In the genomic region with DNA sequence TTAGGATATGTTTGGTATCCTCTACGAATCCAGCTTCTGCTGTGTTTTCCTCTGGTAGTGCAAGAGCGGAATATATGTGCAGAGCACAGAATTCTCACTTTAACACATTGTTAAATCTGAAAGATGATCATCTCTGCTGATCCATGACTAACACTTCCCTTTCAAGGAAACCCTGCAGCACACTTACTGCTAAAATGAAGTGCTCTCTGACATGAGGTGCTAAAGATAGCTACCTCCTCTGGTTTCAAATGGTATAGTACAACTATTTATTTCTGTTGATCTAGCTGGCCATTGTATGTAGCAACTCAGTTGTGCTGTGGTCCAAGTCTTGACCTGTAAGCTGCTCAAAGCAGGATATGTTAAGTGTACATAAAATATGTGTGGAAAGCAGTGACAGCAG, we compare ENCODE assay signal across 32 cellular contexts.
"Had no signal": no experiment of that assay in that cellular context is flagged by ENCODE, and none has a peak within 500 bp of the region (broad histone marks: within the 10 kb centered on the region; RNA-seq: fewer than 3 reads in every experiment).

No MANE protein-coding gene starts in this region.

- H3K4me1 Mint-ChIP-seq: activated CD4-positive, alpha-beta memory T cell treated with anti-CD3 and anti-CD28 coated beads, Interleukin-2, amount 10 ng/mL, durations not matched to agents 7 days and 5 days; activated naive CD4-positive, alpha-beta T cell treated with anti-CD3 and anti-CD28 coated beads, Interleukin-2, amount 50 U/mL, for 24 hours; brain; WTC11 had no signal

- H3K36me3 Mint-ChIP-seq: activated naive CD4-positive, alpha-beta T cell treated with anti-CD3 and anti-CD28 coated beads, Interleukin-2, amount 50 U/mL, for 24 hours; brain had no signal

- DNase-seq: activated CD4-positive, alpha-beta memory T cell treated with anti-CD3 and anti-CD28 coated beads, Interleukin-2, amount 10 ng/mL, durations not matched to agents 7 days and 5 days; activated CD4-positive, alpha-beta T cell treated with anti-CD3 and anti-CD28 coated beads for 48 hours; activated gamma-delta T cell; activated naive CD4-positive, alpha-beta T cell treated with Interleukin-2 at 50 U/mL for 16 hours; activated T-cell treated with anti-CD3 and anti-CD28 coated beads, Interleukin-2, amount 50 U/mL, for 24 hours; anterior cingulate cortex; cerebellar nuclear complex; cortex of kidney; MM.1S; MV-4-11; NCI-H1092; NCI-H146; NCI-H187; NCI-H2029 treated with DMSO at 0.1 percent for 48 hours; NCI-H2107; NCI-H226; NCI-H446 treated with DMSO at 0.1 percent for 48 hours; NCI-H524; NCI-H69; NCI-H82; PC-3; Peyer's patch; RPMI8226; SHP77 treated with DMSO at 0.1 percent for 48 hours; SK-N-SH had no signal

- H3K9me3 Mint-ChIP-seq: activated CD4-positive, alpha-beta memory T cell treated with anti-CD3 and anti-CD28 coated beads, Interleukin-2, amount 10 ng/mL, durations not matched to agents 7 days and 5 days; activated naive CD4-positive, alpha-beta T cell treated with anti-CD3 and anti-CD28 coated beads, Interleukin-2, amount 50 U/mL, for 24 hours; activated T-cell treated with anti-CD3 and anti-CD28 coated beads, Interleukin-2, amount 50 U/mL, for 24 hours; activated T-helper 2 cell treated with anti-CD3 and anti-CD28 coated beads, Interferon-gamma antibody, Interleukin-2, Interleukin-4, amounts not matched to agents 10 μg/mL and 5 μg/mL and 100 μg/mL, durations not matched to agents 14 hours and 24 hours and 36 hours; T-helper 1 cell treated with Interleukin-12 subunit alpha and Interleukin-12 subunit beta and Interleukin-4 antibody, amounts not matched to agents 30 μg/mL and 1 μg/mL, for 36 hours; T-helper 2 cell treated with Interferon-gamma antibody and Interleukin-4, amounts not matched to agents 5 μg/mL and 100 μg/mL, for 36 hours had no signal

- H3K27ac Mint-ChIP-seq: activated CD4-positive, alpha-beta memory T cell treated with anti-CD3 and anti-CD28 coated beads, Interleukin-2, amount 10 ng/mL, durations not matched to agents 7 days and 5 days; activated naive CD4-positive, alpha-beta T cell treated with anti-CD3 and anti-CD28 coated beads, Interleukin-2, amount 50 U/mL, for 24 hours; activated T-cell treated with anti-CD3 and anti-CD28 coated beads, Interleukin-2, amount 50 U/mL, for 24 hours; activated T-helper 2 cell treated with anti-CD3 and anti-CD28 coated beads, Interferon-gamma antibody, Interleukin-2, Interleukin-4, amounts not matched to agents 10 μg/mL and 5 μg/mL and 100 μg/mL, durations not matched to agents 14 hours and 24 hours and 36 hours; brain; T-helper 1 cell treated with Interleukin-12 subunit alpha and Interleukin-12 subunit beta and Interleukin-4 antibody, amounts not matched to agents 30 μg/mL and 1 μg/mL, for 36 hours; T-helper 2 cell treated with Interferon-gamma antibody and Interleukin-4, amounts not matched to agents 5 μg/mL and 100 μg/mL, for 36 hours; WTC11 had no signal

- H3K27me3 Mint-ChIP-seq: activated CD4-positive, alpha-beta memory T cell treated with anti-CD3 and anti-CD28 coated beads, Interleukin-2, amount 10 ng/mL, durations not matched to agents 7 days and 5 days; activated naive CD4-positive, alpha-beta T cell treated with anti-CD3 and anti-CD28 coated beads, Interleukin-2, amount 50 U/mL, for 24 hours had no signal

- H3K4me3 Mint-ChIP-seq: activated CD4-positive, alpha-beta memory T cell treated with anti-CD3 and anti-CD28 coated beads, Interleukin-2, amount 10 ng/mL, durations not matched to agents 7 days and 5 days; activated naive CD4-positive, alpha-beta T cell treated with anti-CD3 and anti-CD28 coated beads, Interleukin-2, amount 50 U/mL, for 24 hours; activated T-cell treated with anti-CD3 and anti-CD28 coated beads, Interleukin-2, amount 50 U/mL, for 24 hours; brain; T-helper 1 cell treated with Interleukin-12 subunit alpha and Interleukin-12 subunit beta and Interleukin-4 antibody, amounts not matched to agents 30 μg/mL and 1 μg/mL, for 36 hours; T-helper 2 cell treated with Interferon-gamma antibody and Interleukin-4, amounts not matched to agents 5 μg/mL and 100 μg/mL, for 36 hours; WTC11 had no signal

- ATAC-seq: activated CD4-positive, CD25-positive, alpha-beta regulatory T cell treated with anti-CD3 and anti-CD28 coated beads, Interleukin-2, amount 50 U/mL, for 24 hours; PC-3; WTC11 had no signal
